ENCODE assay signal across 7 cellular contexts in the genomic region with DNA sequence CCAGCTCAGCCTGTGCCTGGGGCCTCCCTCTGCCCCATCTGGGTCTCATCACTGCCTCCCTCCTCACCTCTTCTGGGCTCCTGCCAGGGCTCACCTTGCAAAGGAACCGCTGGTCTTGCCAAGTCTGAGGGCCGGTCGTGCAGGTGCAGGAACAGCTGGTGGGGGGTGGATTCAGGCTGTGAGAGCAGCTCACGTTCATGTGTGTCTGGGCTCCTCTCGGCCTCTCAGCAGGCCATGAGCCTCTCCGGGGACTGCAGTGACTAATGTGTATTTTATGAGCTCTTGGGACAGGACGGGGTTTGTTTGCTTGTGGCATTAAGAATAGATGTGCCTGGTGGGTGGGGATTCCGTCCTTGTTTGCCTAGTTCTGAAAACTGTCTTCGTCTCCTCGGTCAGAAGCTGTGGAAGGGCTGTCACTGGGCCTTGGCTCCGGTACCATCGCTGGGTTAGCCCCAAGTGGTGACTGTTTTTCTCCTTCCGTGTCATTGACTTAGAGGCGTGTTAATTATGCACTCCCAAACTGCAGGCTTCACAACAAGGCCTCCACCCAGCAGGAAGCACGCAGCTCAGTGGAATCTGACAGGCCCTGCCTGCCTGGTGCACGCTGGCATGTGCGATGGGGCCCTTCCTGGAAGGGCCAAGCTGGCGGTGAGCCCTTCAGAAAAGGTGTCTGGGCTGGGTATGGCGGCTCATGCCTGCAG.
DNase-seq lines count a peak whose midpoint lies in the region; ATAC-seq and TF ChIP-seq lines count a peak whose summit lies in the region.

No MANE protein-coding gene starts in this region.

- TF ChIP-seq POLR2A in thyroid gland (IDR thresholded peaks at IDR 0.05) = no peak

- no peak overlapping the region for H3K4me3 ChIP-seq in HUES48 (ENCODE audit: low read depth, low read length)
- no peak overlapping the region for H3K4me3 ChIP-seq in thyroid gland (replicated peaks in 1 of 3)
- H3K4me3 ChIP-seq in naive thymus-derived CD4-positive, alpha-beta T cell (ENCODE audit: low read length) = no peak overlapping the region

- H3K4me3 Mint-ChIP-seq in naive thymus-derived CD4-positive, alpha-beta T cell = no peak overlapping the region

- H3K36me3 ChIP-seq in HUES48 (ENCODE audit: control insufficient read depth, insufficient read depth, low read length) (peaks cover 4% of the 10 kb centered on the region; the same call in 1 of the 2 replicates), thyroid gland (peaks cover 11 to 29% of the 10 kb centered on the region in 2 donors)
- peaks cover 0 to 45% (median 0%) of the 10 kb centered on the region in 3 experiments for H3K36me3 ChIP-seq in naive thymus-derived CD4-positive, alpha-beta T cell (ENCODE audit: control insufficient read depth in 2 of 3, insufficient read depth in 3 of 3, low read length in 3 of 3)

- ATAC-seq in naive thymus-derived CD4-positive, alpha-beta T cell = no peak
- no peak for ATAC-seq in HG03521 (IDR thresholded peaks at IDR 0.05; ENCODE audit: unreplicated experiment)

- 14 to 45% methylated on average over 9 to 19 of the region's 19 CpGs for WGBS in thyroid gland, 2 donors

- POLR2A ChIA-PET in naive thymus-derived CD4-positive, alpha-beta T cell (lab: Charles Lee) = no interaction called here

- H3K4me1 ChIP-seq in HUES48 (ENCODE audit: control insufficient read depth, insufficient read depth, low read length) (peaks cover 4% of the 10 kb centered on the region; the same call in 1 of the 2 replicates), thyroid gland (peaks cover 8 to 33% of the 10 kb centered on the region in 2 donors)
- no peaks in the 10 kb centered on the region for H3K4me1 ChIP-seq in naive thymus-derived CD4-positive, alpha-beta T cell (ENCODE audit: control insufficient read depth in 2 of 2, insufficient read depth in 2 of 2, low read length in 2 of 2)

- CTCF ChIA-PET in naive thymus-derived CD4-positive, alpha-beta T cell (lab: Charles Lee) = interaction anchor here (0.6 to 0.7 kb wide), 2 partner anchors 11 to 42 kb away, joined by 3 to 4 read pairs; no protein-coding TSS in a partner anchor

- peaks cover 0 to 5% (median 3%) of the 10 kb centered on the region in 7 donors for H3K4me1 Mint-ChIP-seq in naive thymus-derived CD4-positive, alpha-beta T cell

- H3K9me3 ChIP-seq in HUES48 (ENCODE audit: control insufficient read depth, insufficient read depth, low read length) = no peaks in the 10 kb centered on the region
- H3K9me3 ChIP-seq in thyroid gland = no peaks in the 10 kb centered on the region
- H3K9me3 ChIP-seq in naive thymus-derived CD4-positive, alpha-beta T cell (ENCODE audit: control insufficient read depth in 2 of 3, low read length in 3 of 3) = no peaks in the 10 kb centered on the region

- DNase-seq in NCI-H748 (lab: John Stamatoyannopoulos, UW; ENCODE audit: unreplicated experiment) (peak; percentile 81), fibroblast of peridontal ligament (ENCODE audit: extremely low read depth) (peak; percentile 18), thyroid gland (peak; percentile 91 to 94), cerebellum (ENCODE audit: low spot score) (no peak)
- DNase-seq in naive thymus-derived CD4-positive, alpha-beta T cell = no peak

- peaks cover 0 to 2% (median 0%) of the 10 kb centered on the region in 11 donors for H3K9me3 Mint-ChIP-seq in naive thymus-derived CD4-positive, alpha-beta T cell

- no peaks in the 10 kb centered on the region for H3K27me3 ChIP-seq in HUES48 (ENCODE audit: control insufficient read depth, insufficient read depth, low read length)
- no peaks in the 10 kb centered on the region for H3K27me3 ChIP-seq in thyroid gland
- H3K27me3 ChIP-seq in naive thymus-derived CD4-positive, alpha-beta T cell (ENCODE audit: control insufficient read depth in 2 of 2, insufficient read depth in 2 of 2, low read length in 2 of 2) = no peaks in the 10 kb centered on the region

- peak overlapping the region; percentile 35 for H3K27ac ChIP-seq in HUES48 (ENCODE audit: low read depth, low read length)
- H3K27ac ChIP-seq in thyroid gland = peak overlapping the region in 2 of 3 donors; percentile 18 to 38
- no peak overlapping the region for H3K27ac ChIP-seq in naive thymus-derived CD4-positive, alpha-beta T cell (ENCODE audit: low read depth, low read length)

- intact Hi-C loops in thyroid gland (cut with DNase I) = loop anchor here (5.0 kb wide), 1 partner anchor 531 kb away; no protein-coding TSS in a partner anchor
- intact Hi-C loops in naive thymus-derived CD4-positive, alpha-beta T cell (cut with micrococcal nuclease) = loop anchor here (5.0 kb wide), 2 partner anchors 106 to 531 kb away; no protein-coding TSS in a partner anchor

- H3K36me3 Mint-ChIP-seq in naive thymus-derived CD4-positive, alpha-beta T cell = peaks cover 0 to 22% (median 0%) of the 10 kb centered on the region in 5 donors

- no peak overlapping the region for H3K27ac Mint-ChIP-seq in naive thymus-derived CD4-positive, alpha-beta T cell

- no peak overlapping the region for H3K9ac ChIP-seq in HUES48 (ENCODE audit: low read depth, low read length)

- no peaks in the 10 kb centered on the region for H3K27me3 Mint-ChIP-seq in naive thymus-derived CD4-positive, alpha-beta T cell

- TF ChIP-seq CTCF in thyroid gland (IDR thresholded peaks at IDR 0.05) = no peak

Comparison
In these comparisons a context has a peak if more than half of its experiments do, and no peak if none do; other contexts are left out.
1. DNase-seq: peak in NCI-H748 (single experiment), fibroblast of peridontal ligament (single experiment) and thyroid gland (2 of 2); none in naive thymus-derived CD4-positive, alpha-beta T cell (0 of 9) and cerebellum (single experiment).